Comparison of ENCODE assay signal across 31 cellular contexts in genomic region chr1:45659222-45659621, GRCh38.
"Had no signal": no experiment of that assay in that cellular context is flagged by ENCODE, and none has a peak within 500 bp of the region (broad histone marks: within the 10 kb centered on the region; RNA-seq: fewer than 3 reads in every experiment).

No MANE protein-coding gene starts in this region.

- H3K27ac Mint-ChIP-seq: activated CD4-positive, alpha-beta memory T cell treated with anti-CD3 and anti-CD28 coated beads for 36 hours; activated CD8-positive, alpha-beta memory T cell treated with anti-CD3 and anti-CD28 coated beads, Interleukin-2, amount 10 ng/mL, durations not matched to agents 7 days and 5 days; activated CD8-positive, alpha-beta T cell treated with anti-CD3 and anti-CD28 coated beads, Interleukin-2, amount 10 ng/mL, durations not matched to agents 7 days and 5 days; activated naive CD4-positive, alpha-beta T cell treated with anti-CD3 and anti-CD28 coated beads for 36 hours; activated naive CD4-positive, alpha-beta T cell treated with anti-CD3 and anti-CD28 coated beads, Interleukin-2, amount 50 U/mL, for 24 hours; activated naive CD8-positive, alpha-beta T cell treated with anti-CD3 and anti-CD28 coated beads for 36 hours; activated naive CD8-positive, alpha-beta T cell treated with anti-CD3 and anti-CD28 coated beads, Interleukin-2, amount 50 U/mL, for 24 hours; activated T-helper 1 cell treated with anti-CD3 and anti-CD28 coated beads, Interleukin-12 subunit alpha, Interleukin-12 subunit beta, Interleukin-2, Interleukin-4 antibody, amounts not matched to agents 30 ng/mL and 10 ng/mL and 1 ng/mL, durations not matched to agents 14 hours and 24 hours and 36 hours; activated T-helper 2 cell treated with anti-CD3 and anti-CD28 coated beads, Interferon-gamma antibody, Interleukin-2, Interleukin-4, amounts not matched to agents 10 μg/mL and 5 μg/mL and 100 μg/mL, durations not matched to agents 14 hours and 24 hours and 36 hours had no signal

- ATAC-seq: activated CD8-positive, alpha-beta memory T cell treated with anti-CD3 and anti-CD28 coated beads, Interleukin-2, amount 10 ng/mL, durations not matched to agents 7 days and 5 days; activated CD8-positive, alpha-beta T cell treated with anti-CD3 and anti-CD28 coated beads, Interleukin-2, amount 10 ng/mL, durations not matched to agents 7 days and 5 days; activated naive CD8-positive, alpha-beta T cell treated with anti-CD3 and anti-CD28 coated beads, Interleukin-2, amount 50 U/mL, for 24 hours; body of pancreas; effector memory CD8-positive, alpha-beta T cell; foreskin keratinocyte; gastroesophageal sphincter had no signal

- H3K9me3 Mint-ChIP-seq: activated CD4-positive, alpha-beta memory T cell treated with anti-CD3 and anti-CD28 coated beads for 36 hours; activated naive CD4-positive, alpha-beta T cell treated with anti-CD3 and anti-CD28 coated beads for 36 hours; activated naive CD4-positive, alpha-beta T cell treated with anti-CD3 and anti-CD28 coated beads, Interleukin-2, amount 50 U/mL, for 24 hours; activated naive CD8-positive, alpha-beta T cell treated with anti-CD3 and anti-CD28 coated beads for 36 hours; activated naive CD8-positive, alpha-beta T cell treated with anti-CD3 and anti-CD28 coated beads, Interleukin-2, amount 50 U/mL, for 24 hours; activated T-helper 1 cell treated with anti-CD3 and anti-CD28 coated beads, Interleukin-12 subunit alpha, Interleukin-12 subunit beta, Interleukin-2, Interleukin-4 antibody, amounts not matched to agents 30 ng/mL and 10 ng/mL and 1 ng/mL, durations not matched to agents 14 hours and 24 hours and 36 hours; activated T-helper 2 cell treated with anti-CD3 and anti-CD28 coated beads, Interferon-gamma antibody, Interleukin-2, Interleukin-4, amounts not matched to agents 10 μg/mL and 5 μg/mL and 100 μg/mL, durations not matched to agents 14 hours and 24 hours and 36 hours; effector memory CD8-positive, alpha-beta T cell had no signal

- H3K4me3 ChIP-seq: adrenal gland, body of pancreas, esophagus muscularis mucosa, gastroesophageal sphincter had no signal

- H3K4me1 ChIP-seq: body of pancreas, foreskin keratinocyte had no signal

- H3K27ac ChIP-seq: adrenal gland, body of pancreas, esophagus muscularis mucosa, foreskin keratinocyte, gastroesophageal sphincter had no signal

- H3K27me3 ChIP-seq: adrenal gland, body of pancreas, esophagus muscularis mucosa, foreskin keratinocyte, gastroesophageal sphincter had no signal

- H3K27me3 Mint-ChIP-seq: activated CD4-positive, alpha-beta memory T cell treated with anti-CD3 and anti-CD28 coated beads for 36 hours; activated CD8-positive, alpha-beta memory T cell treated with anti-CD3 and anti-CD28 coated beads, Interleukin-2, amount 10 ng/mL, durations not matched to agents 7 days and 5 days; activated naive CD4-positive, alpha-beta T cell treated with anti-CD3 and anti-CD28 coated beads, Interleukin-2, amount 50 U/mL, for 24 hours; activated naive CD8-positive, alpha-beta T cell treated with anti-CD3 and anti-CD28 coated beads for 36 hours; activated naive CD8-positive, alpha-beta T cell treated with anti-CD3 and anti-CD28 coated beads, Interleukin-2, amount 50 U/mL, for 24 hours; effector memory CD8-positive, alpha-beta T cell had no signal

- FAIRE-seq: colon had no signal

- H3K9me3 ChIP-seq: adrenal gland, body of pancreas, esophagus muscularis mucosa, gastroesophageal sphincter had no signal

- H3K4me3 Mint-ChIP-seq: activated CD4-positive, alpha-beta memory T cell treated with anti-CD3 and anti-CD28 coated beads for 36 hours; activated CD8-positive, alpha-beta memory T cell treated with anti-CD3 and anti-CD28 coated beads, Interleukin-2, amount 10 ng/mL, durations not matched to agents 7 days and 5 days; activated CD8-positive, alpha-beta T cell treated with anti-CD3 and anti-CD28 coated beads, Interleukin-2, amount 10 ng/mL, durations not matched to agents 7 days and 5 days; activated naive CD4-positive, alpha-beta T cell treated with anti-CD3 and anti-CD28 coated beads for 36 hours; activated naive CD4-positive, alpha-beta T cell treated with anti-CD3 and anti-CD28 coated beads, Interleukin-2, amount 50 U/mL, for 24 hours; activated naive CD8-positive, alpha-beta T cell treated with anti-CD3 and anti-CD28 coated beads for 36 hours; activated naive CD8-positive, alpha-beta T cell treated with anti-CD3 and anti-CD28 coated beads, Interleukin-2, amount 50 U/mL, for 24 hours; activated T-helper 1 cell treated with anti-CD3 and anti-CD28 coated beads, Interleukin-12 subunit alpha, Interleukin-12 subunit beta, Interleukin-2, Interleukin-4 antibody, amounts not matched to agents 30 ng/mL and 10 ng/mL and 1 ng/mL, durations not matched to agents 14 hours and 24 hours and 36 hours; effector memory CD8-positive, alpha-beta T cell had no signal

- DNase-seq: activated CD4-positive, alpha-beta memory T cell treated with anti-CD3 and anti-CD28 coated beads for 36 hours; activated CD4-positive, alpha-beta T cell treated with anti-CD3 and anti-CD28 coated beads for 1 hour; activated CD4-positive, alpha-beta T cell treated with anti-CD3 and anti-CD28 coated beads for 4 hours; activated CD8-positive, alpha-beta memory T cell treated with anti-CD3 and anti-CD28 coated beads, Interleukin-2, amount 10 ng/mL, durations not matched to agents 7 days and 5 days; activated CD8-positive, alpha-beta memory T cell treated with anti-CD3 and anti-CD28 coated beads, Interleukin-2, amount 50 U/mL, for 4 hours; activated CD8-positive, alpha-beta T cell treated with anti-CD3 and anti-CD28 coated beads, Interleukin-2, amount 10 ng/mL, durations not matched to agents 7 days and 5 days; activated effector memory CD4-positive, alpha-beta T cell treated with anti-CD3 and anti-CD28 coated beads, Interleukin-2, amount 50 U/mL, for 16 hours; activated naive CD4-positive, alpha-beta T cell treated with anti-CD3 and anti-CD28 coated beads for 36 hours; activated naive CD8-positive, alpha-beta T cell treated with anti-CD3 and anti-CD28 coated beads for 36 hours; activated naive CD8-positive, alpha-beta T cell treated with anti-CD3 and anti-CD28 coated beads, Interleukin-2, amount 50 U/mL, for 24 hours; activated T-cell treated with anti-CD3 and anti-CD28 coated beads, Interleukin-2, amount 50 U/mL, for 1 hour; activated T-cell treated with anti-CD3 and anti-CD28 coated beads, Interleukin-2, amount 50 U/mL, for 48 hours; adrenal gland; amygdala; aorta; body of pancreas; caudate nucleus; cortex of kidney; dermis blood vessel endothelial cell; effector CD4-positive, alpha-beta T cell; effector memory CD8-positive, alpha-beta T cell; erythroblast; foreskin keratinocyte; T-helper 1 cell; T-helper 2 cell had no signal
